15 cellular contexts compared by ENCODE assay signal in genomic region chrX:123357941-123358340, GRCh38.
DNase-seq lines count a peak whose midpoint lies in the region; ATAC-seq, FAIRE-seq and TF ChIP-seq lines count a peak whose summit lies in the region.
"Had no signal": no experiment of that assay in that cellular context is flagged by ENCODE, and none has a peak within 500 bp of the region (broad histone marks: within the 10 kb centered on the region; RNA-seq: fewer than 3 reads in every experiment).

No MANE protein-coding gene starts in this region.

- CTCF ChIA-PET in PC-9 (lab: Charles Lee): no interaction called here

- H3K27me3 ChIP-seq in transverse colon (no peaks in the 10 kb centered on the region), PC-9 (ENCODE audit: insufficient read depth, low read depth) (no peaks in the 10 kb centered on the region)
- H3K27me3 ChIP-seq: colonic mucosa, gastrocnemius medialis, vagina had no signal

- H3K27ac ChIP-seq in transverse colon (no peak overlapping the region), PC-9 (no peak overlapping the region)
- H3K27ac ChIP-seq: colonic mucosa, gastrocnemius medialis, vagina had no signal

- H3K79me2 ChIP-seq in PC-9 (ENCODE audit: low read depth): no peaks in the 10 kb centered on the region

- TF ChIP-seq CTCF in endothelial cell (IDR thresholded peaks at IDR 0.05; ENCODE audit: unreplicated experiment): no peak
- no peak for TF ChIP-seq CTCF in transverse colon (IDR thresholded peaks at IDR 0.05)
- no peak for TF ChIP-seq CTCF in PC-9 (conservative IDR thresholded peaks at IDR 0.05)

- ATAC-seq in GM19452 (IDR thresholded peaks at IDR 0.05; ENCODE audit: unreplicated experiment): peak; percentile 94
- peak; percentile 96 for ATAC-seq in HG02884 (IDR thresholded peaks at IDR 0.05; ENCODE audit: unreplicated experiment)
- peak; percentile 96 for ATAC-seq in HG03571 (IDR thresholded peaks at IDR 0.05; ENCODE audit: unreplicated experiment)
- ATAC-seq: gastrocnemius medialis had no signal

- no peaks in the 10 kb centered on the region for H3K9me3 ChIP-seq in transverse colon
- H3K9me3 ChIP-seq in PC-9 (ENCODE audit: insufficient read depth, low read depth): no peaks in the 10 kb centered on the region
- H3K9me3 ChIP-seq: colonic mucosa, gastrocnemius medialis, vagina had no signal

- no peaks in the 10 kb centered on the region for H3K36me3 ChIP-seq in transverse colon
- no peaks in the 10 kb centered on the region for H3K36me3 ChIP-seq in PC-9 (ENCODE audit: low read depth)
- H3K36me3 ChIP-seq: colonic mucosa, gastrocnemius medialis, vagina had no signal

- H4K20me1 ChIP-seq in PC-9 (ENCODE audit: insufficient read depth): 0 out of 2 replicates have a peak, but pooled peaks cover 4% of the 10 kb centered on the region

- no peaks in the 10 kb centered on the region for H3K27me3 Mint-ChIP-seq in endothelial cell (ENCODE audit: unreplicated experiment)

- intact Hi-C loops in transverse colon (cut with DNase I; ENCODE audit: low total_unique reads): no loop called here
- intact Hi-C loops in PC-9 (cut with micrococcal nuclease; ENCODE audit: unreplicated experiment): no loop called here

- DNase-seq in GM12892 (ENCODE audit: insufficient read length) (no peak), endothelial cell (ENCODE audit: low spot score) (no peak), transverse colon (no peak), inferior parietal cortex (ENCODE audit: extremely low spot score) (no peak), PC-9 (no peak)
- DNase-seq: activated naive CD4-positive, alpha-beta T cell; colonic mucosa; gastrocnemius medialis; mammary epithelial cell; NCI-H187 treated with DMSO at 0.1 percent for 48 hours; posterior cingulate gyrus had no signal

- no peak for TF ChIP-seq EP300 in transverse colon (IDR thresholded peaks at IDR 0.05; ENCODE audit: low read depth)

- no peak overlapping the region for H2AFZ ChIP-seq in PC-9

- in situ Hi-C loops in transverse colon (cut with MboI; ENCODE audit: low pct_ligation_motif_present in 1 of 4, low pct_unique_long_range_greater_than_20kb in 1 of 4, low sequenced_read_pairs in 3 of 4): no loop called here

- no peak overlapping the region for H3K4me3 Mint-ChIP-seq in endothelial cell (ENCODE audit: unreplicated experiment)

- POLR2A ChIA-PET in PC-9 (lab: Charles Lee; ENCODE audit: unreplicated experiment): no interaction called here

- no peak overlapping the region for H3K27ac Mint-ChIP-seq in endothelial cell (ENCODE audit: unreplicated experiment)

- no peak overlapping the region for H3K4me2 ChIP-seq in PC-9

- peaks cover 12% of the 10 kb centered on the region for H3K4me1 Mint-ChIP-seq in endothelial cell (ENCODE audit: unreplicated experiment)

- peak; percentile 89 for FAIRE-seq in GM12892 (lab: Jason Lieb, UNC)

- BruUV-seq in PC-9 (replicated peaks; lab: Mats Ljungman, UMichigan): no TSS peak

- no peaks in the 10 kb centered on the region for H3K4me1 ChIP-seq in transverse colon
- H3K4me1 ChIP-seq in PC-9 (replicated peaks; ENCODE audit: insufficient read depth): no peaks in the 10 kb centered on the region
- H3K4me1 ChIP-seq: colonic mucosa, gastrocnemius medialis, vagina had no signal

- H3K9me2 ChIP-seq in PC-9 (ENCODE audit: insufficient read depth): no peaks in the 10 kb centered on the region

- no peaks in the 10 kb centered on the region for H3K9me3 Mint-ChIP-seq in endothelial cell (ENCODE audit: unreplicated experiment)

- no peaks in the 10 kb centered on the region for H3K36me3 Mint-ChIP-seq in endothelial cell (ENCODE audit: low read depth, unreplicated experiment)

- H3K4me3 ChIP-seq in transverse colon (no peak overlapping the region), PC-9 (no peak overlapping the region)
- H3K4me3 ChIP-seq: colonic mucosa, gastrocnemius medialis, vagina had no signal

- TF ChIP-seq POLR2A in GM12892 (IDR thresholded peaks at IDR 0.05; ENCODE audit: low read depth, low read length) (no peak), transverse colon (IDR thresholded peaks at IDR 0.05) (no peak)

- H3F3A ChIP-seq in PC-9 (ENCODE audit: insufficient read depth, low read depth): no peaks in the 10 kb centered on the region
